Comparison of ENCODE assay signal across 14 cellular contexts in the genomic region with DNA sequence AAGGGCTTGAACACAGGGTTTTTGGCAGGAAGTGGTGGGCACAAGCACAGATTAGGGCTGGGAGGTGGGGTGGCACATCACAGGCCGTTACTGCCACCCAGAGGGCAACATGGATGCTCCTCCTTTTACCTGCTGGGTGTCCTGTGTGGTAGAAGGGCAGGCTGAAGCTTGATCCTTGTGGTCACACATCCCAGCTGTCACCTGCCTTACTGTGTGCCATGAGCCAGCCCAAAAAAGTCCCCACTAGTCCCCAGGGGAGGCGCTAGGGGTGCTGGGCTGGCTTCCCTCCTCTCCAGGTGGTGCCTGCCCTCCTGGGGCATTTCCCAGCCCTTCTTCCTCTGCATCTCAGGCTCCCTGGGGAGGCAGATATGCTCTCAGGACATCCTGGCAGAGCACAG. TPM values are rescaled to one million over a fixed set of nuclear protein-coding genes. Genes with fewer than 3 reads are reported as not detected.
DNase-seq lines count a peak whose midpoint lies in the region; ATAC-seq and TF ChIP-seq lines count a peak whose summit lies in the region.
"Had no signal": no experiment of that assay in that cellular context is flagged by ENCODE, and none has a peak within 500 bp of the region (broad histone marks: within the 10 kb centered on the region; RNA-seq: fewer than 3 reads in every experiment).

No MANE protein-coding gene starts in this region.

- no peaks in the 10 kb centered on the region for H3K27me3 ChIP-seq in Loucy (ENCODE audit: insufficient read depth, low read length, poor library complexity, severe bottlenecking)
- H3K27me3 ChIP-seq: upper lobe of right lung had no signal

- ATAC-seq in GM18502 (IDR thresholded peaks at IDR 0.05; ENCODE audit: poor library complexity, unreplicated experiment) (peak; percentile 43), HG03342 (IDR thresholded peaks at IDR 0.05; ENCODE audit: unreplicated experiment) (no peak), GM18517 (IDR thresholded peaks at IDR 0.05; ENCODE audit: unreplicated experiment) (no peak)
- ATAC-seq: upper lobe of right lung had no signal

- H3F3A ChIP-seq in Loucy (ENCODE audit: low read depth) = no peaks in the 10 kb centered on the region

- POLR2A ChIA-PET in HEK293T (lab: Yijun Ruan, JAX) = no interaction called here

- CTCF ChIA-PET in HEK293T (lab: Yijun Ruan, JAX) = interaction anchor here (0.8 kb wide), 1 partner anchor 427 kb away, joined by 3 read pairs; no protein-coding TSS in a partner anchor

- H4K20me1 ChIP-seq in Loucy (ENCODE audit: insufficient read depth, low read length, poor library complexity, severe bottlenecking) = peaks cover 3% of the 10 kb centered on the region

- TF ChIP-seq CTCF in Loucy (conservative IDR thresholded peaks at IDR 0.05; ENCODE audit: low read length) = peak; percentile 62

- intact Hi-C loops in posterior vena cava (cut with DNase I) = loop anchor here in 1 of 2 donors (5.0 kb wide), 1 partner anchor 401 kb away; a partner anchor contains a TSS

- H3K36me3 ChIP-seq in Loucy (ENCODE audit: insufficient read depth, low read length) = no peaks in the 10 kb centered on the region
- H3K36me3 ChIP-seq: upper lobe of right lung had no signal

- H3K9me2 ChIP-seq in Loucy (replicated peaks; ENCODE audit: low read depth, low read length) = no peaks in the 10 kb centered on the region

- H3K9ac ChIP-seq in Loucy (ENCODE audit: low read depth, low read length, poor library complexity, severe bottlenecking) = no peak overlapping the region

- peaks cover 9% of the 10 kb centered on the region for H3K4me1 ChIP-seq in Loucy (ENCODE audit: insufficient read depth, low read length, poor library complexity, severe bottlenecking)
- H3K4me1 ChIP-seq: upper lobe of right lung had no signal

- no peak overlapping the region for H3K4me2 ChIP-seq in Loucy (ENCODE audit: low read depth, low read length, poor library complexity, severe bottlenecking)

- peak; percentile 2 for DNase-seq in activated naive CD4-positive, alpha-beta T cell treated with anti-CD3 and anti-CD28 coated beads, Interleukin-2, amount 50 U/mL, for 16 hours
- DNase-seq in activated naive CD4-positive, alpha-beta T cell treated with Interleukin-2 at 50 U/mL for 16 hours = no peak
- DNase-seq in posterior vena cava (ENCODE audit: low spot score) = peak; percentile 45
- no peak for DNase-seq in HEK293T (ENCODE audit: extremely low spot score)
- DNase-seq: anterior cingulate cortex; EL; nephron progenitor cell; stimulated activated naive CD4-positive, alpha-beta T cell had no signal

- no peaks in the 10 kb centered on the region for H3K79me2 ChIP-seq in Loucy (ENCODE audit: insufficient read depth, low read length)

- no peak overlapping the region for H2AFZ ChIP-seq in Loucy (ENCODE audit: low read length)

- H3K4me3 ChIP-seq in Loucy (ENCODE audit: low read length, poor library complexity, severe bottlenecking) = no peak overlapping the region
- H3K4me3 ChIP-seq: upper lobe of right lung had no signal

- H3K9me3 ChIP-seq in Loucy (ENCODE audit: insufficient read depth, low read depth, low read length) = no peaks in the 10 kb centered on the region
- H3K9me3 ChIP-seq: upper lobe of right lung had no signal

TF ChIP-seq in HEK293T, 16 proteins besides CTCF, POLR2A, EP300 and RAD21:
- TF ChIP-seq SUZ12 (IDR thresholded peaks at IDR 0.05) (no peak), LEF1 (IDR thresholded peaks at IDR 0.05; ENCODE audit: borderline replicate concordance) (no peak), L3MBTL2 (conservative IDR thresholded peaks at IDR 0.05) (no peak)

RNA-seq across cellular contexts. Expression of a gene that starts 50.5 kb away (rescaled TPM):
- total RNA-seq in posterior vena cava = not detected
- total RNA-seq: lung microvascular endothelial cell had no signal

Comparison
In these comparisons a context has a peak if more than half of its experiments do, and no peak if none do; other contexts are left out.
1. DNase-seq: peak in activated naive CD4-positive, alpha-beta T cell treated with anti-CD3 and anti-CD28 coated beads, Interleukin-2, amount 50 U/mL, for 16 hours (single experiment) and posterior vena cava (single experiment); none in activated naive CD4-positive, alpha-beta T cell treated with Interleukin-2 at 50 U/mL for 16 hours (single experiment) and HEK293T (single experiment).